10 cellular contexts compared by ENCODE assay signal in genomic region chr1:221887091-221887746, GRCh38.
A peak's percentile ranks its signal among the peaks of the same experiment; 100 is the strongest.
DNase-seq lines count a peak whose midpoint lies in the region; ATAC-seq and TF ChIP-seq lines count a peak whose summit lies in the region.
"Had no signal": no experiment of that assay in that cellular context is flagged by ENCODE, and none has a peak within 500 bp of the region (broad histone marks: within the 10 kb centered on the region; RNA-seq: fewer than 3 reads in every experiment).

No MANE protein-coding gene starts in this region.

- no peak for TF ChIP-seq CTCF in tibial nerve (IDR thresholded peaks at IDR 0.05)

- DNase-seq in NCI-H1436 (lab: John Stamatoyannopoulos, UW), result peak; percentile 29
- no peak for DNase-seq in NCI-H1436 treated with DMSO at 0.1 percent for 48 hours (lab: John Stamatoyannopoulos, UW)
- peak; percentile 66 for DNase-seq in iPS-NIHi7 (ENCODE audit: extremely low spot score)
- DNase-seq in tibial nerve (ENCODE audit: low spot score in 2 of 2), result peak; percentile 29 to 35
- DNase-seq in activated T-helper 1 cell treated with anti-CD3 and anti-CD28 coated beads, Interleukin-12 subunit alpha, Interleukin-12 subunit beta, Interleukin-2, Interleukin-4 antibody, amounts not matched to agents 30 ng/mL and 10 ng/mL and 1 ng/mL, durations not matched to agents 14 hours and 24 hours and 36 hours (ENCODE audit: low spot score), result no peak
- no peak for DNase-seq in activated CD8-positive, alpha-beta memory T cell treated with anti-CD3 and anti-CD28 coated beads for 24 hours
- DNase-seq: activated B cell treated with CpG ODN at 0.5 μM for 24 hours, AML-193 had no signal

- intact Hi-C loops in activated T-helper 1 cell treated with anti-CD3 and anti-CD28 coated beads, Interleukin-12 subunit alpha, Interleukin-12 subunit beta, Interleukin-2, Interleukin-4 antibody, amounts not matched to agents 30 ng/mL and 10 ng/mL and 1 ng/mL, durations not matched to agents 14 hours and 24 hours and 36 hours (cut with micrococcal nuclease), result no loop called here

- no peaks in the 10 kb centered on the region for H3K36me3 ChIP-seq in tibial nerve

- no peak overlapping the region for H3K4me3 Mint-ChIP-seq in activated T-helper 17 cell treated with anti-CD3 and anti-CD28 coated beads, Interleukin-2, amount 50 U/mL, for 72 hours
- no peak overlapping the region for H3K4me3 Mint-ChIP-seq in activated T-helper 1 cell treated with anti-CD3 and anti-CD28 coated beads, Interleukin-12 subunit alpha, Interleukin-12 subunit beta, Interleukin-2, Interleukin-4 antibody, amounts not matched to agents 30 ng/mL and 10 ng/mL and 1 ng/mL, durations not matched to agents 14 hours and 24 hours and 36 hours
- H3K4me3 Mint-ChIP-seq: activated B cell treated with CpG ODN at 0.5 μM for 24 hours had no signal

- ATAC-seq in activated T-helper 17 cell treated with anti-CD3 and anti-CD28 coated beads, Interleukin-2, amount 50 U/mL, for 72 hours (replicated peaks), result peak; percentile 29
- no peak for ATAC-seq in HG03025 (IDR thresholded peaks at IDR 0.05; ENCODE audit: low FRiP score, unreplicated experiment)

- TF ChIP-seq EP300 in tibial nerve (IDR thresholded peaks at IDR 0.05), result peak in 1 of 2 donors; percentile 36

- H3K27me3 ChIP-seq in tibial nerve, result no peaks in the 10 kb centered on the region

- no peaks in the 10 kb centered on the region for H3K9me3 ChIP-seq in tibial nerve

- H3K4me1 ChIP-seq in tibial nerve, result peaks cover 0 to 3% (median 0%) of the 10 kb centered on the region in 4 donors

- peaks cover 12% of the 10 kb centered on the region for H3K27me3 Mint-ChIP-seq in activated T-helper 17 cell treated with anti-CD3 and anti-CD28 coated beads, Interleukin-2, amount 50 U/mL, for 72 hours
- H3K27me3 Mint-ChIP-seq in activated T-helper 1 cell treated with anti-CD3 and anti-CD28 coated beads, Interleukin-12 subunit alpha, Interleukin-12 subunit beta, Interleukin-2, Interleukin-4 antibody, amounts not matched to agents 30 ng/mL and 10 ng/mL and 1 ng/mL, durations not matched to agents 14 hours and 24 hours and 36 hours (ENCODE audit: insufficient read depth), result peaks cover 14% of the 10 kb centered on the region
- H3K27me3 Mint-ChIP-seq: activated B cell treated with CpG ODN at 0.5 μM for 24 hours had no signal

- no peaks in the 10 kb centered on the region for H3K36me3 Mint-ChIP-seq in activated T-helper 17 cell treated with anti-CD3 and anti-CD28 coated beads, Interleukin-2, amount 50 U/mL, for 72 hours (ENCODE audit: low read depth)
- H3K36me3 Mint-ChIP-seq in activated T-helper 1 cell treated with anti-CD3 and anti-CD28 coated beads, Interleukin-12 subunit alpha, Interleukin-12 subunit beta, Interleukin-2, Interleukin-4 antibody, amounts not matched to agents 30 ng/mL and 10 ng/mL and 1 ng/mL, durations not matched to agents 14 hours and 24 hours and 36 hours (ENCODE audit: low read depth), result no peaks in the 10 kb centered on the region

- no peaks in the 10 kb centered on the region for H3K4me1 Mint-ChIP-seq in activated T-helper 17 cell treated with anti-CD3 and anti-CD28 coated beads, Interleukin-2, amount 50 U/mL, for 72 hours
- H3K4me1 Mint-ChIP-seq in activated T-helper 1 cell treated with anti-CD3 and anti-CD28 coated beads, Interleukin-12 subunit alpha, Interleukin-12 subunit beta, Interleukin-2, Interleukin-4 antibody, amounts not matched to agents 30 ng/mL and 10 ng/mL and 1 ng/mL, durations not matched to agents 14 hours and 24 hours and 36 hours (ENCODE audit: low read depth), result peaks cover 7% of the 10 kb centered on the region

- no peak for TF ChIP-seq POLR2A in tibial nerve (IDR thresholded peaks at IDR 0.05)

- no peaks in the 10 kb centered on the region for H3K9me3 Mint-ChIP-seq in activated T-helper 17 cell treated with anti-CD3 and anti-CD28 coated beads, Interleukin-2, amount 50 U/mL, for 72 hours
- no peaks in the 10 kb centered on the region for H3K9me3 Mint-ChIP-seq in activated T-helper 1 cell treated with anti-CD3 and anti-CD28 coated beads, Interleukin-12 subunit alpha, Interleukin-12 subunit beta, Interleukin-2, Interleukin-4 antibody, amounts not matched to agents 30 ng/mL and 10 ng/mL and 1 ng/mL, durations not matched to agents 14 hours and 24 hours and 36 hours
- H3K9me3 Mint-ChIP-seq: activated B cell treated with CpG ODN at 0.5 μM for 24 hours had no signal

- no peak overlapping the region for H3K27ac ChIP-seq in tibial nerve

- whole genome bisulfite sequencing in tibial nerve, 2 donors, result 54 to 60% methylated on average over 8 of the region's 8 CpGs

- H3K4me3 ChIP-seq in tibial nerve, result no peak overlapping the region

- no peak overlapping the region for H3K27ac Mint-ChIP-seq in activated T-helper 17 cell treated with anti-CD3 and anti-CD28 coated beads, Interleukin-2, amount 50 U/mL, for 72 hours
- H3K27ac Mint-ChIP-seq in activated T-helper 1 cell treated with anti-CD3 and anti-CD28 coated beads, Interleukin-12 subunit alpha, Interleukin-12 subunit beta, Interleukin-2, Interleukin-4 antibody, amounts not matched to agents 30 ng/mL and 10 ng/mL and 1 ng/mL, durations not matched to agents 14 hours and 24 hours and 36 hours, result no peak overlapping the region
- H3K27ac Mint-ChIP-seq: activated B cell treated with CpG ODN at 0.5 μM for 24 hours had no signal

Comparison
In these comparisons a context has a peak if more than half of its experiments do, and no peak if none do; other contexts are left out.
1. DNase-seq: peak in NCI-H1436 (single experiment), iPS-NIHi7 (single experiment) and tibial nerve (2 of 2); none in NCI-H1436 treated with DMSO at 0.1 percent for 48 hours (single experiment), activated T-helper 1 cell treated with anti-CD3 and anti-CD28 coated beads, Interleukin-12 subunit alpha, Interleukin-12 subunit beta, Interleukin-2, Interleukin-4 antibody, amounts not matched to agents 30 ng/mL and 10 ng/mL and 1 ng/mL, durations not matched to agents 14 hours and 24 hours and 36 hours (single experiment) and activated CD8-positive, alpha-beta memory T cell treated with anti-CD3 and anti-CD28 coated beads for 24 hours (single experiment).